8 cellular contexts compared by ENCODE assay signal in the genomic region with DNA sequence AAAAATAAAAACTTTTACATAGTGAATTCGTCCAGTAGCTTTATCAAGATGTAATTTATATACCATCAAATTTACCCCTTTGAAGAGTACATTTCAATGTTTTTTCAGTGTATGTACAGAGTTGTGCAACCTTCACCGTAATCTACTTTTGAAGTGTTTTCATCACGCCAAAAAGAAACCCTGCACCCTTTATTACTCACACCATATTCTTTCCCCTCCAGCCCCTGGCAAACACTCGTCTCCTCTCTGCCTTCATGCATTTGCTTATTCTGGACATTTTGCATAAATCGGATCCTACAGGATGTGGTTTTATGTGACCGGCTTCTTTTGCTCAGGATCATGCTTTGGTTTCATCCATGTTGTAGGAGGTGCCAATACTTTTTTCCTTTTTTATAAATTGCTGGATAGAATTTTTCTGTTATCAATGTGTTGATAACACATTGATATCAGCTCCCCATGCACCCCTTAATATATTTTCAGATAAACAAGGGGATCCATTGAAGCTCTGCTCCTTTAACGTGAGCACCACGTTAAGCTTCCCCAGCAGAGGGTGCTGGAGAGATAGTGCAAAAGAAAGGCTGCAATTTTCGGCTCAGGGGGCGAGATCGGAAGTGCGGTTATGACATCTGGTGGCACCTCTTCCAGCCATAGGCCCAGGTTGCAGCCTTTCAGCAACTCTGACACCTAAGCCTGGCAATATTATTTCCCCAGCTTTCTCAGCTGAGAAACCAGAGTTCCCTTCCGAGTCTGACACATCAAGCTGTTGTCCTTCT.
DNase-seq lines count a peak whose midpoint lies in the region; ATAC-seq lines count a peak whose summit lies in the region.

No MANE protein-coding gene starts in this region.

- DNase-seq in NCI-H2107 (lab: John Stamatoyannopoulos, UW) (peak; percentile 42), medulla oblongata (ENCODE audit: extremely low spot score) (peak; percentile 7)
- peak; percentile 18 for DNase-seq in activated CD8-positive, alpha-beta T cell treated with anti-CD3 and anti-CD28 coated beads, Interleukin-2, amount 10 ng/mL, durations not matched to agents 7 days and 5 days
- no peak for DNase-seq in activated CD8-positive, alpha-beta memory T cell treated with anti-CD3 and anti-CD28 coated beads, Interleukin-2, amount 10 ng/mL, durations not matched to agents 7 days and 5 days

- CTCF ChIA-PET in activated CD8-positive, alpha-beta T cell treated with anti-CD3 and anti-CD28 coated beads, Interleukin-2, amount 10 ng/mL, durations not matched to agents 7 days and 5 days (lab: Charles Lee), result no interaction called here
- CTCF ChIA-PET in activated CD8-positive, alpha-beta memory T cell treated with anti-CD3 and anti-CD28 coated beads, Interleukin-2, amount 10 ng/mL, durations not matched to agents 7 days and 5 days (lab: Charles Lee), result no interaction called here

- H3K4me1 Mint-ChIP-seq in activated CD8-positive, alpha-beta T cell treated with anti-CD3 and anti-CD28 coated beads, Interleukin-2, amount 10 ng/mL, durations not matched to agents 7 days and 5 days (ENCODE audit: low read depth), result no peaks in the 10 kb centered on the region
- H3K4me1 Mint-ChIP-seq in activated CD8-positive, alpha-beta memory T cell treated with anti-CD3 and anti-CD28 coated beads, Interleukin-2, amount 10 ng/mL, durations not matched to agents 7 days and 5 days, result no peaks in the 10 kb centered on the region

- POLR2A ChIA-PET in activated CD8-positive, alpha-beta T cell treated with anti-CD3 and anti-CD28 coated beads, Interleukin-2, amount 10 ng/mL, durations not matched to agents 7 days and 5 days (lab: Charles Lee), result no interaction called here

- no peaks in the 10 kb centered on the region for H3K36me3 Mint-ChIP-seq in activated CD8-positive, alpha-beta T cell treated with anti-CD3 and anti-CD28 coated beads, Interleukin-2, amount 10 ng/mL, durations not matched to agents 7 days and 5 days (ENCODE audit: low read depth)
- H3K36me3 Mint-ChIP-seq in activated CD8-positive, alpha-beta memory T cell treated with anti-CD3 and anti-CD28 coated beads, Interleukin-2, amount 10 ng/mL, durations not matched to agents 7 days and 5 days, result no peaks in the 10 kb centered on the region

- no peak overlapping the region for H3K27ac Mint-ChIP-seq in activated CD8-positive, alpha-beta T cell treated with anti-CD3 and anti-CD28 coated beads, Interleukin-2, amount 10 ng/mL, durations not matched to agents 7 days and 5 days
- no peak overlapping the region for H3K27ac Mint-ChIP-seq in activated CD8-positive, alpha-beta memory T cell treated with anti-CD3 and anti-CD28 coated beads, Interleukin-2, amount 10 ng/mL, durations not matched to agents 7 days and 5 days

- no peaks in the 10 kb centered on the region for H3K27me3 Mint-ChIP-seq in activated CD8-positive, alpha-beta T cell treated with anti-CD3 and anti-CD28 coated beads, Interleukin-2, amount 10 ng/mL, durations not matched to agents 7 days and 5 days (ENCODE audit: low read depth)
- H3K27me3 Mint-ChIP-seq in activated CD8-positive, alpha-beta memory T cell treated with anti-CD3 and anti-CD28 coated beads, Interleukin-2, amount 10 ng/mL, durations not matched to agents 7 days and 5 days, result no peaks in the 10 kb centered on the region

- ATAC-seq in GM19438 (IDR thresholded peaks at IDR 0.05; ENCODE audit: low read depth, unreplicated experiment), result peak; percentile 78
- no peak for ATAC-seq in activated CD8-positive, alpha-beta T cell treated with anti-CD3 and anti-CD28 coated beads, Interleukin-2, amount 10 ng/mL, durations not matched to agents 7 days and 5 days
- ATAC-seq in HG03280 (IDR thresholded peaks at IDR 0.05; ENCODE audit: unreplicated experiment), result no peak
- no peak for ATAC-seq in GM21423 (IDR thresholded peaks at IDR 0.05; ENCODE audit: unreplicated experiment)
- ATAC-seq in HG03520 (IDR thresholded peaks at IDR 0.05; ENCODE audit: unreplicated experiment), result no peak
- ATAC-seq in activated CD8-positive, alpha-beta memory T cell treated with anti-CD3 and anti-CD28 coated beads, Interleukin-2, amount 10 ng/mL, durations not matched to agents 7 days and 5 days, result no peak

- no peak overlapping the region for H3K4me3 Mint-ChIP-seq in activated CD8-positive, alpha-beta T cell treated with anti-CD3 and anti-CD28 coated beads, Interleukin-2, amount 10 ng/mL, durations not matched to agents 7 days and 5 days
- H3K4me3 Mint-ChIP-seq in activated CD8-positive, alpha-beta memory T cell treated with anti-CD3 and anti-CD28 coated beads, Interleukin-2, amount 10 ng/mL, durations not matched to agents 7 days and 5 days, result no peak overlapping the region

- no peaks in the 10 kb centered on the region for H3K9me3 Mint-ChIP-seq in activated CD8-positive, alpha-beta T cell treated with anti-CD3 and anti-CD28 coated beads, Interleukin-2, amount 10 ng/mL, durations not matched to agents 7 days and 5 days (ENCODE audit: insufficient read depth)
- H3K9me3 Mint-ChIP-seq in activated CD8-positive, alpha-beta memory T cell treated with anti-CD3 and anti-CD28 coated beads, Interleukin-2, amount 10 ng/mL, durations not matched to agents 7 days and 5 days (ENCODE audit: low read depth), result no peaks in the 10 kb centered on the region
